ENCODE assay signal across 8 cellular contexts in the genomic region with DNA sequence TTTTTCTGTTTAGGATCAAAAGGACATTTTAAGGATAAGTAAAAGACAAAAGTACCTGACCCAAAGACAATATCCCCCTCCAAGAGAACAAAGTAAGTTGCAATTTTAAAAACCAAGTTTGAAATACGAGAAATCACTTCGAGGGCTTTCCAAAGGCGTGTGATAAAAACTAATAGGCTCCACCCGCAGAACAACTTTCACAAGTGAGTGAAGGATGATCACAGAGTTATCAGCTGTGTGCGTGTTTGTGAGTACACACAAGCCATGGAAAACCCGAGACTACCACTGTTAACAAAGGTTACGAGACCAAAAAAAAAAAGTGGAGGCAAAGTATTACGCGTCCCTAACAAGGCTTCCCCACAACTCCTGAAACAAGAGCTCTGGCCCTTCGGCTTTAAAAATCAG. TPM values are rescaled to one million over a fixed set of nuclear protein-coding genes. Genes with fewer than 3 reads are reported as not detected.
DNase-seq lines count a peak whose midpoint lies in the region; ATAC-seq and TF ChIP-seq lines count a peak whose summit lies in the region.

No MANE protein-coding gene starts in this region.

- H3K27ac Mint-ChIP-seq in activated naive CD8-positive, alpha-beta T cell treated with anti-CD3 and anti-CD28 coated beads, Interleukin-2, amount 50 U/mL, for 24 hours = peak overlapping the region; percentile 92

- H4K20me1 ChIP-seq in smooth muscle cell (ENCODE audit: low read depth) = peaks cover 52% of the 10 kb centered on the region

- H3K27ac ChIP-seq in smooth muscle cell (ENCODE audit: low read depth) = peak overlapping the region; percentile 91

- no peaks in the 10 kb centered on the region for H3K27me3 Mint-ChIP-seq in activated naive CD8-positive, alpha-beta T cell treated with anti-CD3 and anti-CD28 coated beads, Interleukin-2, amount 50 U/mL, for 24 hours

- H3K36me3 ChIP-seq in iPS-15b (ENCODE audit: control insufficient read depth, insufficient read depth, low read length) (no peaks in the 10 kb centered on the region), smooth muscle cell (ENCODE audit: low read depth) (no peaks in the 10 kb centered on the region)

- 2% methylated on average over 10 of the region's 10 CpGs for WGBS in smooth muscle cell (ENCODE audit: low lambda C conversion rate)

- peaks cover 55% of the 10 kb centered on the region for H3K79me2 ChIP-seq in smooth muscle cell (ENCODE audit: low read depth)

- DNase-seq in COR-L47 (lab: John Stamatoyannopoulos, UW) (peak; percentile 40), HFF-Myc (ENCODE audit: extremely low read depth, low read depth) (peak; percentile 9), smooth muscle cell (lab: John Stamatoyannopoulos, UW; ENCODE audit: unreplicated experiment) (no peak), superior temporal gyrus (ENCODE audit: extremely low spot score) (no peak), midbrain (lab: John Stamatoyannopoulos, UW) (no peak)
- no peak for DNase-seq in activated naive CD8-positive, alpha-beta T cell treated with anti-CD3 and anti-CD28 coated beads, Interleukin-2, amount 50 U/mL, for 24 hours

- H3K4me1 ChIP-seq in iPS-15b (ENCODE audit: control insufficient read depth, insufficient read depth, low read length) = peaks cover 45% of the 10 kb centered on the region
- H3K4me1 ChIP-seq in smooth muscle cell (ENCODE audit: low read depth) = peaks cover 54% of the 10 kb centered on the region

- H3K27me3 ChIP-seq in iPS-15b (ENCODE audit: control insufficient read depth, insufficient read depth, low read length) (no peaks in the 10 kb centered on the region), smooth muscle cell (ENCODE audit: low read depth) (no peaks in the 10 kb centered on the region)

- peak; percentile 4 for ATAC-seq in activated naive CD8-positive, alpha-beta T cell treated with anti-CD3 and anti-CD28 coated beads, Interleukin-2, amount 50 U/mL, for 24 hours
- ATAC-seq in HG03342 (IDR thresholded peaks at IDR 0.05; ENCODE audit: unreplicated experiment) = no peak

- H3K9ac ChIP-seq in iPS-15b (ENCODE audit: low read depth, low read length) (peak overlapping the region; percentile 88), smooth muscle cell (ENCODE audit: low read depth) (peak overlapping the region; percentile 96)

- H3K9me3 ChIP-seq in iPS-15b (ENCODE audit: control insufficient read depth, insufficient read depth, low read length) (no peaks in the 10 kb centered on the region), smooth muscle cell (replicated peaks; ENCODE audit: low read depth) (no peaks in the 10 kb centered on the region)

- peaks cover 54% of the 10 kb centered on the region for H3K4me1 Mint-ChIP-seq in activated naive CD8-positive, alpha-beta T cell treated with anti-CD3 and anti-CD28 coated beads, Interleukin-2, amount 50 U/mL, for 24 hours

- H3K36me3 Mint-ChIP-seq in activated naive CD8-positive, alpha-beta T cell treated with anti-CD3 and anti-CD28 coated beads, Interleukin-2, amount 50 U/mL, for 24 hours (ENCODE audit: low read depth) = peaks cover 19% of the 10 kb centered on the region

- TF ChIP-seq CTCF in HFF-Myc (IDR thresholded peaks at IDR 0.05; ENCODE audit: low read depth, low read length, missing control alignments) (no peak), smooth muscle cell (IDR thresholded peaks at IDR 0.05; ENCODE audit: borderline replicate concordance, insufficient read depth, poor library complexity, severe bottlenecking) (no peak)

- H3K4me3 ChIP-seq in HFF-Myc (replicated peaks; ENCODE audit: low read depth, low read length) = peak overlapping the region; percentile 86
- peak overlapping the region; percentile 90 for H3K4me3 ChIP-seq in iPS-15b (ENCODE audit: low read depth, low read length)
- H3K4me3 ChIP-seq in smooth muscle cell = peak overlapping the region; percentile 100

- H3K4me3 Mint-ChIP-seq in activated naive CD8-positive, alpha-beta T cell treated with anti-CD3 and anti-CD28 coated beads, Interleukin-2, amount 50 U/mL, for 24 hours = peak overlapping the region; percentile 92

- H3K4me2 ChIP-seq in smooth muscle cell = peak overlapping the region; percentile 99

- H3K9me3 Mint-ChIP-seq in activated naive CD8-positive, alpha-beta T cell treated with anti-CD3 and anti-CD28 coated beads, Interleukin-2, amount 50 U/mL, for 24 hours = no peaks in the 10 kb centered on the region

- H3F3A ChIP-seq in smooth muscle cell (ENCODE audit: low read depth) = no peaks in the 10 kb centered on the region

- H2AFZ ChIP-seq in smooth muscle cell (ENCODE audit: low read depth) = peak overlapping the region; percentile 94

RNA-seq across cellular contexts. Expression of gene SMAD2, which starts 0.8 kb away (rescaled TPM):
- 120 and 125 TPM in 2 replicates for total RNA-seq in smooth muscle cell
- polyA plus RNA-seq in smooth muscle cell = 59.7 and 63.8 TPM in 2 replicates

Comparison
In these comparisons a context has a peak if more than half of its experiments do, and no peak if none do; other contexts are left out.
1. DNase-seq: peak in COR-L47 (single experiment) and HFF-Myc (single experiment); none in activated naive CD8-positive, alpha-beta T cell treated with anti-CD3 and anti-CD28 coated beads, Interleukin-2, amount 50 U/mL, for 24 hours (single experiment), smooth muscle cell (single experiment), superior temporal gyrus (single experiment) and midbrain (single experiment).
2. Peak in every context shown above with its lines, with median percentiles within 50 percentile points of each other: H3K4me3 ChIP-seq.